8 cellular contexts compared by ENCODE assay signal in the genomic region with DNA sequence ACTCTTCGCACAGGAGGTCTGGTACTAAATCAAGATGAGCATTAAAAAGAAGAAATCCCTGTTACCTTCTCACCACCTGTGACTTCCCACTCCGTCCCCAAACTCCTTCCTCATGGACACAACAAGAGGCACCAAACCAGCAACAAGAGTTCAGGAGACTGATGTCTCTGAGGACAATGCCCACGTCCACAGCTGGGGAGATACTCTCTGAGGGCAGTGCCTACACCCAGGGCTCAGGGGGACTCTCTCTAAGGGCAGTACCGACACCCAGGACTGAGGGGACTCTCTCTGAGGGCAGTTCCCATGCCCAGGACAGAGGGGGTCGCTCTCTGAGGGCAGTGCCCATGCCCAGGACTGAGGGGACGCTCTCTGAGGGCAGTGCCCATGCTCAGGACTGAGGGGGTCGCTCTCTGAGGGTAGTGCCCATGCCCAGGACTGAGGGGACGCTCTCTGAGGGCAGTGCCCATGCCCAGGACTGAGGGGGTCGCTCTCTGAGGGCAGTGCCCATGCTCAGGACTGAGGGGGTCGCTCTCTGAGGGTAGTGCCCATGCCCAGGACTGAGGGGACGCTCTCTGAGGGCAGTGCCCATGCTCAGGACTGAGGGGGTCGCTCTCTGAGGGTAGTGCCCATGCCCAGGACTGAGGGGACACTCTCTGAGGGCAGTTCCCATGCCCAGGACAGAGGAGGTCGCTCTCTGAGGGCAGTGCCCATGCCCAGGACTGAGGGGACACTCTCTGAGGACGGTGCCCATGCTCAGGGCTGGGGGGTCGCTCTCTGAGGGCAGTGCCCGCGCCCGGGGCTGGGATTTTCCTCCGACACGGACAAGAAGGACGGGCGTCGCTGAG.
DNase-seq lines count a peak whose midpoint lies in the region; ATAC-seq and TF ChIP-seq lines count a peak whose summit lies in the region.
"Not testable (repeated sequence)": the region's sequence is repeated elsewhere in the genome, so short reads cannot be mapped to it uniquely, and the experiment has no call there.

No MANE protein-coding gene starts in this region.

- not testable (repeated sequence) for DNase-seq in AG10803 (ENCODE audit: low read depth); HL-60 (ENCODE audit: low read depth in 1 of 2, low spot score in 1 of 2); activated naive CD4-positive, alpha-beta T cell treated with anti-CD3 and anti-CD28 coated beads, Interleukin-2, amount 10 ng/mL, durations not matched to agents 7 days and 5 days; effector memory CD8-positive, alpha-beta T cell; stimulated activated naive CD8-positive, alpha-beta T cell treated with anti-CD3 and anti-CD28 coated beads, Interleukin-15, amount 100 ng/mL, for 72 hours
- DNase-seq in RPMI8226, result peak; percentile 31

- H3K9me3 Mint-ChIP-seq in activated naive CD4-positive, alpha-beta T cell treated with anti-CD3 and anti-CD28 coated beads, Interleukin-2, amount 10 ng/mL, durations not matched to agents 7 days and 5 days; effector memory CD8-positive, alpha-beta T cell; nephron; stimulated activated naive CD8-positive, alpha-beta T cell treated with anti-CD3 and anti-CD28 coated beads, Interleukin-15, amount 100 ng/mL, for 72 hours: not testable (repeated sequence)

- peaks cover 54% of the 10 kb centered on the region for H3K36me3 Mint-ChIP-seq in activated naive CD4-positive, alpha-beta T cell treated with anti-CD3 and anti-CD28 coated beads, Interleukin-2, amount 10 ng/mL, durations not matched to agents 7 days and 5 days
- H3K36me3 Mint-ChIP-seq in effector memory CD8-positive, alpha-beta T cell (ENCODE audit: insufficient read depth), result not testable (repeated sequence)
- H3K36me3 Mint-ChIP-seq in nephron (ENCODE audit: low read depth), result peaks cover 16% of the 10 kb centered on the region

- peak overlapping the region; percentile 95 for H3K27ac ChIP-seq in HL-60 (replicated peaks)
- peak overlapping the region; percentile 67 for H3K27ac ChIP-seq in iPS-18a (ENCODE audit: low read length)

- peak overlapping the region; percentile 95 for H3K4me3 ChIP-seq in AG10803 (ENCODE audit: low read length)
- H3K4me3 ChIP-seq in HL-60 (replicated peaks; ENCODE audit: insufficient read depth, low read length), result peak overlapping the region; percentile 98
- H3K4me3 ChIP-seq in iPS-18a (ENCODE audit: low read length), result peak overlapping the region; percentile 91

- H3K4me1 ChIP-seq in iPS-18a (ENCODE audit: control insufficient read depth, low read depth, low read length), result peaks cover 29% of the 10 kb centered on the region

- not testable (repeated sequence) for ATAC-seq in effector memory CD8-positive, alpha-beta T cell (replicated peaks); stimulated activated naive CD8-positive, alpha-beta T cell treated with anti-CD3 and anti-CD28 coated beads, Interleukin-15, amount 100 ng/mL, for 72 hours

- peak overlapping the region; percentile 90 for H3K27ac Mint-ChIP-seq in activated naive CD4-positive, alpha-beta T cell treated with anti-CD3 and anti-CD28 coated beads, Interleukin-2, amount 10 ng/mL, durations not matched to agents 7 days and 5 days
- H3K27ac Mint-ChIP-seq in effector memory CD8-positive, alpha-beta T cell, result peak overlapping the region; percentile 83 to 91
- peak overlapping the region in 2 of 3 experiments; percentile 33 to 61 for H3K27ac Mint-ChIP-seq in nephron
- peak overlapping the region; percentile 94 to 99 for H3K27ac Mint-ChIP-seq in stimulated activated naive CD8-positive, alpha-beta T cell treated with anti-CD3 and anti-CD28 coated beads, Interleukin-15, amount 100 ng/mL, for 72 hours

- not testable (repeated sequence) for H3K27me3 ChIP-seq in HL-60 (ENCODE audit: insufficient read depth, poor library complexity, severe bottlenecking); iPS-18a (ENCODE audit: control insufficient read depth, insufficient read depth, low read length)

- not testable (repeated sequence) for H3K27me3 Mint-ChIP-seq in activated naive CD4-positive, alpha-beta T cell treated with anti-CD3 and anti-CD28 coated beads, Interleukin-2, amount 10 ng/mL, durations not matched to agents 7 days and 5 days; effector memory CD8-positive, alpha-beta T cell; nephron (ENCODE audit: low read depth); stimulated activated naive CD8-positive, alpha-beta T cell treated with anti-CD3 and anti-CD28 coated beads, Interleukin-15, amount 100 ng/mL, for 72 hours

- TF ChIP-seq CTCF in AG10803 (conservative IDR thresholded peaks at IDR 0.05; ENCODE audit: low read length); HL-60 (IDR thresholded peaks at IDR 0.05; ENCODE audit: insufficient read depth, low read length); nephron (IDR thresholded peaks at IDR 0.05; ENCODE audit: unreplicated experiment in 3 of 3): not testable (repeated sequence)

- CTCF ChIA-PET in activated naive CD4-positive, alpha-beta T cell treated with anti-CD3 and anti-CD28 coated beads, Interleukin-2, amount 10 ng/mL, durations not matched to agents 7 days and 5 days (lab: Charles Lee), result interaction anchor here (1.0 kb wide), 1 partner anchor 273 kb away, joined by 4 read pairs; no protein-coding TSS in a partner anchor

- H3K4me3 Mint-ChIP-seq in activated naive CD4-positive, alpha-beta T cell treated with anti-CD3 and anti-CD28 coated beads, Interleukin-2, amount 10 ng/mL, durations not matched to agents 7 days and 5 days, result peak overlapping the region; percentile 91
- H3K4me3 Mint-ChIP-seq in effector memory CD8-positive, alpha-beta T cell, result peak overlapping the region; percentile 92 to 93
- peak overlapping the region; percentile 81 to 87 (median 86) for H3K4me3 Mint-ChIP-seq in nephron
- H3K4me3 Mint-ChIP-seq in stimulated activated naive CD8-positive, alpha-beta T cell treated with anti-CD3 and anti-CD28 coated beads, Interleukin-15, amount 100 ng/mL, for 72 hours, result peak overlapping the region; percentile 93 to 96

- peaks cover 56% of the 10 kb centered on the region for H3K4me1 Mint-ChIP-seq in activated naive CD4-positive, alpha-beta T cell treated with anti-CD3 and anti-CD28 coated beads, Interleukin-2, amount 10 ng/mL, durations not matched to agents 7 days and 5 days
- peaks cover 12% of the 10 kb centered on the region in 2 donors for H3K4me1 Mint-ChIP-seq in effector memory CD8-positive, alpha-beta T cell (ENCODE audit: low read depth in 2 of 2)
- H3K4me1 Mint-ChIP-seq in nephron, result peaks cover 22% of the 10 kb centered on the region
- H3K4me1 Mint-ChIP-seq in stimulated activated naive CD8-positive, alpha-beta T cell treated with anti-CD3 and anti-CD28 coated beads, Interleukin-15, amount 100 ng/mL, for 72 hours, result peaks cover 52% of the 10 kb centered on the region

- H3K9me3 ChIP-seq in iPS-18a (ENCODE audit: control insufficient read depth, low read depth, low read length), result not testable (repeated sequence)

- peak overlapping the region; percentile 93 for H3K9ac ChIP-seq in iPS-18a (ENCODE audit: low read length)

- peaks cover 27% of the 10 kb centered on the region for H3K36me3 ChIP-seq in iPS-18a (ENCODE audit: control insufficient read depth, low read depth, low read length)
